Comparison of ENCODE assay signal across 27 cellular contexts in genomic region chr7:107213193-107213788, GRCh38. TPM values are rescaled to one million over a fixed set of nuclear protein-coding genes. Genes with fewer than 3 reads are reported as not detected.
DNase-seq lines count a peak whose midpoint lies in the region; ATAC-seq, FAIRE-seq and TF ChIP-seq lines count a peak whose summit lies in the region.
"Had no signal": no experiment of that assay in that cellular context is flagged by ENCODE, and none has a peak within 500 bp of the region (broad histone marks: within the 10 kb centered on the region; RNA-seq: fewer than 3 reads in every experiment).

No MANE protein-coding gene starts in this region.

- peaks cover 5% of the 10 kb centered on the region for H3K36me3 ChIP-seq in bronchial epithelial cell (ENCODE audit: control insufficient read depth, insufficient read depth, low read length)

- H2BK15ac ChIP-seq in H9 (ENCODE audit: low read depth, low read length), result no peak overlapping the region

- WGBS in H9 (ENCODE audit: extremely low coverage, insufficient read length, low lambda C conversion rate), result no CpG with 5 or more reads among the region's 5 CpGs

- H2BK120ac ChIP-seq in H9 (ENCODE audit: low read depth, low read length, poor library complexity, severe bottlenecking), result no peak overlapping the region

- peaks cover 0 to 4% of the 10 kb centered on the region in 2 experiments; a peak in 2 of 4 replicates for H3K4me1 Mint-ChIP-seq in H9
- H3K4me1 Mint-ChIP-seq: stimulated activated effector memory CD8-positive, alpha-beta T cell treated with anti-CD3 and anti-CD28 coated beads, Interleukin-12 subunit alpha, Interleukin-12 subunit beta, amount 100 ng/mL, for 72 hours had no signal

- peak; percentile 61 to 81 for ATAC-seq in left cardiac atrium
- no peak for ATAC-seq in GM21786 (IDR thresholded peaks at IDR 0.05; ENCODE audit: unreplicated experiment)
- ATAC-seq: activated CD4-positive, CD25-positive, alpha-beta regulatory T cell treated with anti-CD3 and anti-CD28 coated beads, Interleukin-2, amount 50 U/mL, for 24 hours; naive thymus-derived CD4-positive, alpha-beta T cell; stimulated activated effector memory CD8-positive, alpha-beta T cell treated with anti-CD3 and anti-CD28 coated beads, Interleukin-12 subunit alpha, Interleukin-12 subunit beta, amount 100 ng/mL, for 72 hours; T-helper 17 cell had no signal

- H3K18ac ChIP-seq in H9 (ENCODE audit: insufficient read length, low read depth, low read length), result no peak overlapping the region

- no peak overlapping the region for H2AK5ac ChIP-seq in H9 (ENCODE audit: insufficient read length, low read length)

- H3K9ac ChIP-seq in H9 (ENCODE audit: extremely low read depth, insufficient read length, low read length), result no peak overlapping the region

- no peaks in the 10 kb centered on the region for H3K4me1 ChIP-seq in H9 (ENCODE audit: insufficient read depth, low read length)
- H3K4me1 ChIP-seq: Caco-2 had no signal

- no peak overlapping the region for H2AFZ ChIP-seq in H9 (ENCODE audit: low read length)

- H4K91ac ChIP-seq in H9 (ENCODE audit: insufficient read length, low read depth, low read length), result no peak overlapping the region

- TF ChIP-seq CTCF in H9 (conservative IDR thresholded peaks at IDR 0.05) (peak; percentile 63), bronchial epithelial cell (IDR thresholded peaks at IDR 0.05; ENCODE audit: insufficient read depth, low read length, severe bottlenecking) (no peak), retinal pigment epithelial cell (conservative IDR thresholded peaks at IDR 0.05; ENCODE audit: low read depth, low read length) (peak; percentile 15)

- H3K4ac ChIP-seq in H9 (ENCODE audit: low read depth, low read length), result no peak overlapping the region

- no peaks in the 10 kb centered on the region for H3K79me2 ChIP-seq in H9 (ENCODE audit: insufficient read depth, low read length)

- H2BK12ac ChIP-seq in H9 (ENCODE audit: insufficient read length, low read depth, low read length), result no peak overlapping the region

- H4K20me1 ChIP-seq in H9 (ENCODE audit: control insufficient read depth, insufficient read depth, insufficient read length), result no peaks in the 10 kb centered on the region

- H3K79me1 ChIP-seq in H9 (ENCODE audit: insufficient read depth, low read depth, low read length, poor library complexity, severe bottlenecking), result no peaks in the 10 kb centered on the region

- peaks cover 0 to 2% of the 10 kb centered on the region in 2 experiments; a peak in 2 of 5 replicates for H3K9me3 Mint-ChIP-seq in H9

- H3K27ac Mint-ChIP-seq in H9, result 0 out of 7 replicates have a peak overlapping the region, but pooled peaks of 1 of the 3 experiments have one; percentile 41
- H3K27ac Mint-ChIP-seq: mesothelial cell of epicardium; progenitor cell of endocrine pancreas; stimulated activated effector memory CD8-positive, alpha-beta T cell treated with anti-CD3 and anti-CD28 coated beads, Interleukin-12 subunit alpha, Interleukin-12 subunit beta, amount 100 ng/mL, for 72 hours; T-helper 17 cell had no signal

- H3K9me3 ChIP-seq in H9 (ENCODE audit: control insufficient read depth, low read depth, low read length), result no peaks in the 10 kb centered on the region
- H3K9me3 ChIP-seq: Caco-2 had no signal

- no peak overlapping the region for H3K14ac ChIP-seq in H9 (ENCODE audit: insufficient read depth, low read length)

- H4K8ac ChIP-seq in H9 (replicated peaks; ENCODE audit: insufficient read length, low read depth, low read length), result no peak overlapping the region

- peak; percentile 53 for DNase-seq in H9
- no peak for DNase-seq in bronchial epithelial cell (ENCODE audit: low read depth)
- peak; percentile 36 for DNase-seq in left cardiac atrium
- DNase-seq in retinal pigment epithelial cell (ENCODE audit: low read depth), result no peak
- DNase-seq in SKM-1 (lab: John Stamatoyannopoulos, UW; ENCODE audit: unreplicated experiment), result no peak
- no peak for DNase-seq in DMS 273 treated with DMSO at 0.1 percent for 48 hours (lab: John Stamatoyannopoulos, UW)
- DNase-seq: activated CD4-positive, alpha-beta T cell treated with anti-CD3 and anti-CD28 coated beads, Interleukin-2, amount 50 U/mL, for 4 hours; activated naive CD4-positive, alpha-beta T cell treated with Interleukin-2 at 50 U/mL for 16 hours; Caco-2; cerebellar nuclear complex; DMS79; GDM1; naive thymus-derived CD4-positive, alpha-beta T cell; NCI-H1092; NCI-H1694; NCI-H510A; T-helper 17 cell; trophoblast cell had no signal

- H3K27me3 Mint-ChIP-seq in H9 (ENCODE audit: low read depth), result no peaks in the 10 kb centered on the region
- H3K27me3 Mint-ChIP-seq: naive thymus-derived CD4-positive, alpha-beta T cell; progenitor cell of endocrine pancreas; T-helper 17 cell had no signal

- FAIRE-seq in bronchial epithelial cell (lab: Jason Lieb, UNC), result peak; percentile 36
- FAIRE-seq: endometrium, islet of Langerhans had no signal

- H3K23me2 ChIP-seq in H9 (ENCODE audit: insufficient read length, low read depth, low read length, poor library complexity, severe bottlenecking), result no peaks in the 10 kb centered on the region

- no peak overlapping the region for H2BK5ac ChIP-seq in H9 (ENCODE audit: insufficient read length, low read length)

- H3K4me3 Mint-ChIP-seq in H9, result no peak overlapping the region
- H3K4me3 Mint-ChIP-seq: CD14-positive monocyte; mesothelial cell of epicardium; naive thymus-derived CD4-positive, alpha-beta T cell; stimulated activated effector memory CD8-positive, alpha-beta T cell treated with anti-CD3 and anti-CD28 coated beads, Interleukin-12 subunit alpha, Interleukin-12 subunit beta, amount 100 ng/mL, for 72 hours; T-helper 17 cell had no signal

- H3K56ac ChIP-seq in H9 (ENCODE audit: insufficient read length, low read depth, low read length), result no peak overlapping the region

- no peak overlapping the region for H3K27ac ChIP-seq in H9 (ENCODE audit: insufficient read length, low read depth, low read length)
- H3K27ac ChIP-seq: SK-N-MC had no signal

- no peak overlapping the region for H2BK20ac ChIP-seq in H9 (ENCODE audit: low read depth, low read length, poor library complexity, severe bottlenecking)

- H3K36me3 Mint-ChIP-seq in H9 (ENCODE audit: insufficient read depth in 1 of 3, low read depth in 3 of 3), result peaks cover 9 to 13% (median 12%) of the 10 kb centered on the region in 3 experiments; a peak in 6 of 7 replicates

- H3T11ph ChIP-seq in H9 (ENCODE audit: low read length), result no peak overlapping the region

- intact Hi-C loops in left cardiac atrium (cut with DNase I), result no loop called here

- no peak overlapping the region for H3K23ac ChIP-seq in H9 (ENCODE audit: insufficient read length, low read depth, low read length)

- H3K4me3 ChIP-seq in bronchial epithelial cell (ENCODE audit: low read depth, low read length), result no peak overlapping the region
- H3K4me3 ChIP-seq in retinal pigment epithelial cell (ENCODE audit: low read length), result no peak overlapping the region
- H3K4me3 ChIP-seq: SK-N-MC had no signal

- H4K5ac ChIP-seq in H9 (ENCODE audit: insufficient read length, low read depth, low read length), result no peak overlapping the region

- H3K27me3 ChIP-seq in H9 (ENCODE audit: insufficient read depth, low read length), result no peaks in the 10 kb centered on the region
- H3K27me3 ChIP-seq in bronchial epithelial cell (ENCODE audit: control insufficient read depth, insufficient read depth, low read length), result no peaks in the 10 kb centered on the region

- H3K4me2 ChIP-seq in H9 (ENCODE audit: insufficient read depth, insufficient read length, low read length), result no peak overlapping the region

RNA-seq across cellular contexts. Expression of gene HBP1, which starts 44.5 kb away (rescaled TPM):
- 27.6 TPM in 2 replicates for total RNA-seq in H9 (2021)
- 66.7 and 69.5 TPM in 2 replicates for total RNA-seq in bronchial epithelial cell
- 10 to 100 TPM; 31.7 to 58.8 TPM for total RNA-seq in left cardiac atrium

Comparison
In these comparisons a context has a peak if more than half of its experiments do, and no peak if none do; other contexts are left out.
1. DNase-seq: peak in H9 (single experiment) and left cardiac atrium (single experiment); none in bronchial epithelial cell (single experiment), retinal pigment epithelial cell (single experiment), SKM-1 (single experiment) and DMS 273 treated with DMSO at 0.1 percent for 48 hours (single experiment).